In the genomic region with DNA sequence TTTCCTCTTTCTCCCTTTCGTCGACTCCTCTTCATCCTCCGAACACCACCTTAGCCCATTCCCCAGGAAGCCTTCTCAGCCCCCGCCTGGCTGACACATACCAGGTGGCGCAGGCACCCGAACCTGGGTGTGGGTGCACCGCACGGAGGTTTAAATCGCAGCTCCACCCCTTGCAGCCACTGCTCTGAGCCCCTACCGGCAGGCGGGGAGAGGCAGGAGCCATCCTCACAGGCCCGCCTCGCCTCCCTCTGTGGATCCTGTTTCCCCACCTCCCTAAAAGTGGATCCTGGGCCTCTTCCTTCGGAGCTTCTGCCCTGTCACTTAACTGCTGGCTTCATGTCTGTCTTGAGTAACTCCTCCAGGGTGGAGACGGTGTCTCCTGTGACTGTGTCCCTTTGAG, we compare ENCODE assay signal across 15 cellular contexts.
"Had no signal": no experiment of that assay in that cellular context is flagged by ENCODE, and none has a peak within 500 bp of the region (broad histone marks: within the 10 kb centered on the region; RNA-seq: fewer than 3 reads in every experiment).

No MANE protein-coding gene starts in this region.

- ATAC-seq: foreskin keratinocyte; left lobe of liver; mucosa of descending colon; naive thymus-derived CD8-positive, alpha-beta T cell had no signal

- H3K4me3 ChIP-seq: colonic mucosa, hepatocyte, mucosa of descending colon had no signal

- H3K4me2 ChIP-seq: hepatocyte had no signal

- H3K79me2 ChIP-seq: hepatocyte had no signal

- DNase-seq: colonic mucosa; dermis blood vessel endothelial cell; erythroblast; foreskin keratinocyte; kidney glomerular epithelial cell; mucosa of descending colon; naive thymus-derived CD8-positive, alpha-beta T cell; posterior cingulate gyrus; small intestine; stimulated activated CD4-positive, alpha-beta T cell treated with anti-CD3 and anti-CD28 coated beads, Interleukin-12 subunit alpha, Interleukin-12 subunit beta, amount 100 ng/mL, for 4 hours; stimulated activated naive CD4-positive, alpha-beta T cell treated with Interleukin-2 at 50 U/mL for 16 hours; trophoblast cell had no signal

- H2AFZ ChIP-seq: hepatocyte had no signal

- H3K27me3 ChIP-seq: colonic mucosa, foreskin keratinocyte had no signal

- H3K4me1 ChIP-seq: colonic mucosa, foreskin keratinocyte had no signal

- H3K4me3 Mint-ChIP-seq: naive thymus-derived CD8-positive, alpha-beta T cell; neural crest cell had no signal

- H3K27ac ChIP-seq: colonic mucosa, foreskin keratinocyte, hepatocyte had no signal

- H3K36me3 ChIP-seq: colonic mucosa had no signal

- H3K36me3 Mint-ChIP-seq: naive thymus-derived CD8-positive, alpha-beta T cell had no signal
